In the genomic region with DNA sequence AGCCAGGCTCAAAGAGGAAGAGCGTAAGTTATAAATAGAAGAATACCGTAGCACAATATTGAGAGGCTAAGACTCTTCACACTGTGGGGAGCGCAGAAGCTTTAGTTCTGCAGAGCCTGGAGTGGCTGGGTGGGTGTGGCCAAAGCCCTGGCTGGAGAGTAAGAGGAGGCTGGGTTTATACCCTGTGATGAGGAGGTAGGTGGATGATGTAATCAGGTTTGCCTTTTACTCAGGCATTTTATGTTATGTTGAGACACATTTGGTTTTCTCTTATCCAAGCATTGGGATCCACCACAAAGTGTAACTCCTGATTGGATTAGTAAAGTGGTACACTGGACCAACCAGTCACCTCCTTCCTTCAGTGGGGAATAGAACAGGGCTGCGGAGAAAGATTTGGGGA, we compare ENCODE assay signal across 12 cellular contexts. TPM values are rescaled to one million over a fixed set of nuclear protein-coding genes. Genes with fewer than 3 reads are reported as not detected.
A peak's percentile ranks its signal among the peaks of the same experiment; 100 is the strongest.
DNase-seq lines count a peak whose midpoint lies in the region; ATAC-seq and TF ChIP-seq lines count a peak whose summit lies in the region.
"Had no signal": no experiment of that assay in that cellular context is flagged by ENCODE, and none has a peak within 500 bp of the region (broad histone marks: within the 10 kb centered on the region; RNA-seq: fewer than 3 reads in every experiment).

No MANE protein-coding gene starts in this region.

- H3K36me3 ChIP-seq in right atrium auricular region: no peaks in the 10 kb centered on the region
- no peaks in the 10 kb centered on the region for H3K36me3 ChIP-seq in colonic mucosa
- H3K36me3 ChIP-seq: BLaER1 had no signal

- H3K36me3 Mint-ChIP-seq in type B pancreatic cell (no peaks in the 10 kb centered on the region), mesothelial cell of epicardium (peaks cover 11% of the 10 kb centered on the region)

- H3K27ac ChIP-seq in right atrium auricular region (no peak overlapping the region), colonic mucosa (no peak overlapping the region)
- H3K27ac ChIP-seq: BLaER1 had no signal

- no peaks in the 10 kb centered on the region for H3K27me3 ChIP-seq in right atrium auricular region
- no peaks in the 10 kb centered on the region for H3K27me3 ChIP-seq in colonic mucosa
- H3K27me3 ChIP-seq: BLaER1 had no signal

- H3K4me1 Mint-ChIP-seq in type B pancreatic cell (ENCODE audit: unreplicated experiment) (peaks cover 7% of the 10 kb centered on the region), mesothelial cell of epicardium (peaks cover 42% of the 10 kb centered on the region)

- no peak for DNase-seq in left ventricle myocardium superior
- no peak for DNase-seq in right atrium auricular region (ENCODE audit: low spot score)
- peak; percentile 21 for DNase-seq in NCI-H226
- peak; percentile 34 for DNase-seq in colonic mucosa
- DNase-seq in type B pancreatic cell (ENCODE audit: extremely low spot score, unreplicated experiment): no peak
- no peak for DNase-seq in pons (ENCODE audit: low spot score)
- DNase-seq in mesothelial cell of epicardium (ENCODE audit: low spot score in 2 of 2, unreplicated experiment in 2 of 2): no peak
- DNase-seq in activated gamma-delta T cell (lab: John Stamatoyannopoulos, UW): no peak
- DNase-seq: left cardiac atrium; stimulated activated CD4-positive, alpha-beta T cell treated with anti-CD3 and anti-CD28 coated beads, Interleukin-2, amount 100 ng/mL, for 48 hours had no signal

- no peaks in the 10 kb centered on the region for H3K4me1 ChIP-seq in right atrium auricular region
- no peaks in the 10 kb centered on the region for H3K4me1 ChIP-seq in colonic mucosa
- H3K4me1 ChIP-seq: BLaER1 had no signal

- H3K27ac Mint-ChIP-seq in type B pancreatic cell (peak overlapping the region; percentile 80), mesothelial cell of epicardium (no peak overlapping the region)

- no peak for TF ChIP-seq CTCF in right atrium auricular region (IDR thresholded peaks at IDR 0.05)
- TF ChIP-seq CTCF in colonic mucosa (IDR thresholded peaks at IDR 0.05): no peak
- TF ChIP-seq CTCF in type B pancreatic cell (conservative IDR thresholded peaks at IDR 0.05): no peak
- TF ChIP-seq CTCF in mesothelial cell of epicardium (IDR thresholded peaks at IDR 0.05; ENCODE audit: unreplicated experiment): no peak

- ATAC-seq in left ventricle myocardium superior: peak; percentile 79
- ATAC-seq: left cardiac atrium, Right ventricle myocardium inferior had no signal

- no peaks in the 10 kb centered on the region for H3K27me3 Mint-ChIP-seq in type B pancreatic cell
- H3K27me3 Mint-ChIP-seq in mesothelial cell of epicardium (ENCODE audit: low read depth): no peaks in the 10 kb centered on the region

- intact Hi-C loops in left ventricle myocardium superior (cut with micrococcal nuclease): no loop called here
- intact Hi-C loops in colonic mucosa (cut with DNase I): no loop called here

- H3K9ac ChIP-seq in colonic mucosa (ENCODE audit: low read depth in 2 of 2, low read length in 2 of 2): no peak overlapping the region
- H3K9ac ChIP-seq: BLaER1 had no signal

- no peaks in the 10 kb centered on the region for H3K9me3 ChIP-seq in right atrium auricular region
- no peaks in the 10 kb centered on the region for H3K9me3 ChIP-seq in colonic mucosa
- H3K9me3 ChIP-seq: BLaER1 had no signal

- H3K9me3 Mint-ChIP-seq in type B pancreatic cell (peaks cover 7% of the 10 kb centered on the region), mesothelial cell of epicardium (peaks cover 16% of the 10 kb centered on the region)

- H3K4me3 Mint-ChIP-seq in type B pancreatic cell (peak overlapping the region; percentile 7), mesothelial cell of epicardium (no peak overlapping the region)

- H3K4me3 ChIP-seq in right atrium auricular region: no peak overlapping the region
- H3K4me3 ChIP-seq in colonic mucosa: no peak overlapping the region
- H3K4me3 ChIP-seq: BLaER1 had no signal

RNA-seq across cellular contexts. Expression of gene CDS1, which starts 13.9 kb away (rescaled TPM):
- 0.55 TPM for total RNA-seq in left ventricle myocardium superior
- under 1 TPM; 0.30 to 0.98 TPM for total RNA-seq in right atrium auricular region
- 10 to 100 TPM; 44.2 to 51.9 TPM for total RNA-seq in colonic mucosa
- total RNA-seq in type B pancreatic cell (ENCODE audit: low replicate concordance): 15.1 and 39.7 TPM in 2 replicates
- total RNA-seq in mesothelial cell of epicardium: 18.7 to 20.2 TPM (median 18.7 TPM) in 3 replicates

Comparison
In these comparisons a context has a peak if more than half of its experiments do, and no peak if none do; other contexts are left out.
1. DNase-seq: peak in NCI-H226 (single experiment) and colonic mucosa (single experiment); none in left ventricle myocardium superior (single experiment), right atrium auricular region (single experiment), type B pancreatic cell (single experiment), pons (single experiment), mesothelial cell of epicardium (0 of 2) and activated gamma-delta T cell (single experiment).